Comparison of ENCODE assay signal across 17 cellular contexts in the genomic region with DNA sequence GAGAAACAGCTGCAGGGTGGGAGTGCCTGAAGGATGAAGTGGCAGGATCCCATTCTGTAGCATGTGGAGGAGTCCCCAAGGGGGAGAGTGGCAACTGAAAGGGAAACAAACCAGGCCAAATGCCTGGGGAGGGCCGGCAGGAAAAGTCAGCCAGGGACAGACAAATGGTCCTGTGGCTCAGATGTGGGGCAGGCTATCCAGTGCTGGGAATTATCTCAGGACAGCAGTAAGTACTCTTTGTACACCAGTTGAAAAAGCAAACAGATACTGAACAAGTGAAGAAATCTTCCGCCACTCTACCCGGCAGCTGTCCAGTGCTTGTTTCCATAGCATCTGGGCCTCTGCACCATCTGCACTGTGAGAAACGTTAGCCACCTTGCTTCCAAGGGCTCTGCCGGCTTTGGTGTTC.
DNase-seq lines count a peak whose midpoint lies in the region; ATAC-seq, FAIRE-seq and TF ChIP-seq lines count a peak whose summit lies in the region.
"Had no signal": no experiment of that assay in that cellular context is flagged by ENCODE, and none has a peak within 500 bp of the region (broad histone marks: within the 10 kb centered on the region; RNA-seq: fewer than 3 reads in every experiment).

No MANE protein-coding gene starts in this region.

- H3K9me3 ChIP-seq in kidney (ENCODE audit: control insufficient read depth in 1 of 2, low read length in 2 of 2) = no peaks in the 10 kb centered on the region

- DNase-seq in COLO668 (lab: John Stamatoyannopoulos, UW; ENCODE audit: unreplicated experiment) (peak; percentile 57), NCI-H2171 (lab: John Stamatoyannopoulos, UW) (peak; percentile 91), glutamatergic neuron (peak; percentile 56), occipital lobe (lab: John Stamatoyannopoulos, UW) (peak; percentile 34), activated gamma-delta T cell treated with Interleukin-2 at 50 U/mL for 16 hours (no peak), kidney (no peak)
- DNase-seq: activated CD4-positive, alpha-beta T cell treated with anti-CD3 and anti-CD28 coated beads for 36 hours; head of caudate nucleus; natural killer cell; NCI-H1105 treated with DMSO at 0.1 percent for 48 hours; NCI-H82; right cardiac atrium; stimulated activated CD4-positive, alpha-beta T cell treated with anti-CD3 and anti-CD28 coated beads, Interleukin-4, amount 100 ng/mL, for 4 hours had no signal

- peaks cover 10% of the 10 kb centered on the region for H3K27me3 Mint-ChIP-seq in glutamatergic neuron (ENCODE audit: unreplicated experiment)

- H3K9me3 Mint-ChIP-seq in glutamatergic neuron (ENCODE audit: unreplicated experiment) = peaks cover 10% of the 10 kb centered on the region
- H3K9me3 Mint-ChIP-seq: natural killer cell had no signal

- H3K4me1 ChIP-seq in kidney (ENCODE audit: control insufficient read depth in 1 of 2, insufficient read depth in 1 of 2, low read depth in 1 of 2, low read length in 2 of 2) = no peaks in the 10 kb centered on the region

- no peak overlapping the region for H3K27ac ChIP-seq in kidney (ENCODE audit: low read depth in 2 of 2, low read length in 2 of 2)

- no peak for FAIRE-seq in kidney (lab: Jason Lieb, UNC)

- no peak overlapping the region for H3K9ac ChIP-seq in kidney (ENCODE audit: low read length in 2 of 2)

- no peak overlapping the region for H3K4me3 ChIP-seq in kidney (ENCODE audit: low read length in 2 of 2)
- H3K4me3 ChIP-seq: GM23338 had no signal

- peak overlapping the region; percentile 84 for H3K27ac Mint-ChIP-seq in glutamatergic neuron (ENCODE audit: unreplicated experiment)
- H3K27ac Mint-ChIP-seq: activated CD4-positive, alpha-beta T cell treated with anti-CD3 and anti-CD28 coated beads for 36 hours; GM23338; IgD-negative memory B cell; natural killer cell had no signal

- intact Hi-C loops in kidney (cut with DNase I) = no loop called here

- no peaks in the 10 kb centered on the region for H3K36me3 ChIP-seq in kidney (ENCODE audit: control insufficient read depth in 1 of 2, insufficient read depth in 2 of 2, low read length in 2 of 2)

- H3K36me3 Mint-ChIP-seq in glutamatergic neuron (ENCODE audit: unreplicated experiment) = no peaks in the 10 kb centered on the region
- H3K36me3 Mint-ChIP-seq: IgD-negative memory B cell, natural killer cell had no signal

- TF ChIP-seq CTCF in glutamatergic neuron (IDR thresholded peaks at IDR 0.05; ENCODE audit: partially characterized antibody, unreplicated experiment) (no peak), kidney (IDR thresholded peaks at IDR 0.05; ENCODE audit: borderline replicate concordance, extremely low read depth, insufficient read depth) (no peak)

- H3K4me3 Mint-ChIP-seq in glutamatergic neuron (ENCODE audit: unreplicated experiment) = no peak overlapping the region
- H3K4me3 Mint-ChIP-seq: activated CD4-positive, alpha-beta T cell treated with anti-CD3 and anti-CD28 coated beads for 36 hours; GM23338; IgD-negative memory B cell; natural killer cell had no signal

- ATAC-seq in HG02981 (IDR thresholded peaks at IDR 0.05; ENCODE audit: unreplicated experiment) (no peak), GM18867 (IDR thresholded peaks at IDR 0.05; ENCODE audit: unreplicated experiment) (no peak)
- ATAC-seq: activated CD4-positive, alpha-beta T cell treated with anti-CD3 and anti-CD28 coated beads for 36 hours; GM23338; natural killer cell had no signal

- H3K4me1 Mint-ChIP-seq in glutamatergic neuron (ENCODE audit: low read depth, unreplicated experiment) = peaks cover 47% of the 10 kb centered on the region
- H3K4me1 Mint-ChIP-seq: natural killer cell had no signal

Comparison
In these comparisons a context has a peak if more than half of its experiments do, and no peak if none do; other contexts are left out.
1. DNase-seq: peak in COLO668 (single experiment), NCI-H2171 (single experiment), glutamatergic neuron (single experiment) and occipital lobe (single experiment); none in activated gamma-delta T cell treated with Interleukin-2 at 50 U/mL for 16 hours (single experiment) and kidney (single experiment).